In genomic region chr5:1788200-1788599, GRCh38 we compare ENCODE assay signal across 1 cellular context.
A peak's percentile ranks its signal among the peaks of the same experiment; 100 is the strongest.
TF ChIP-seq lines count a peak whose summit lies in the region.

No MANE protein-coding gene starts in this region.

TF ChIP-seq in GM12878, 131 proteins besides CTCF, POLR2A, EP300 and RAD21:
- TF ChIP-seq JUND (IDR thresholded peaks at IDR 0.05; ENCODE audit: low read depth, low read length) (no peak), ETV6 (conservative IDR thresholded peaks at IDR 0.05 in 1 of 2, IDR thresholded peaks at IDR 0.05 in 1 of 2; ENCODE audit: borderline replicate concordance in 1 of 2, low read depth in 1 of 2) (no peak), RBBP5 (conservative IDR thresholded peaks at IDR 0.05) (no peak), BHLHE40 (IDR thresholded peaks at IDR 0.05; ENCODE audit: borderline replicate concordance in 1 of 2, low read depth in 2 of 2, low read length in 1 of 2) (peak; percentile 44 to 65; a peak in 3 of 4 replicates), MAX (IDR thresholded peaks at IDR 0.05; ENCODE audit: low read depth, low read length) (no peak), NR2F1 (conservative IDR thresholded peaks at IDR 0.05) (peak; percentile 29; the same call in 1 of the 2 replicates), SP1 (IDR thresholded peaks at IDR 0.05; ENCODE audit: low read depth, low read length) (no peak), IKZF2 (IDR thresholded peaks at IDR 0.05) (no peak)
- TF ChIP-seq, protein P1, sequence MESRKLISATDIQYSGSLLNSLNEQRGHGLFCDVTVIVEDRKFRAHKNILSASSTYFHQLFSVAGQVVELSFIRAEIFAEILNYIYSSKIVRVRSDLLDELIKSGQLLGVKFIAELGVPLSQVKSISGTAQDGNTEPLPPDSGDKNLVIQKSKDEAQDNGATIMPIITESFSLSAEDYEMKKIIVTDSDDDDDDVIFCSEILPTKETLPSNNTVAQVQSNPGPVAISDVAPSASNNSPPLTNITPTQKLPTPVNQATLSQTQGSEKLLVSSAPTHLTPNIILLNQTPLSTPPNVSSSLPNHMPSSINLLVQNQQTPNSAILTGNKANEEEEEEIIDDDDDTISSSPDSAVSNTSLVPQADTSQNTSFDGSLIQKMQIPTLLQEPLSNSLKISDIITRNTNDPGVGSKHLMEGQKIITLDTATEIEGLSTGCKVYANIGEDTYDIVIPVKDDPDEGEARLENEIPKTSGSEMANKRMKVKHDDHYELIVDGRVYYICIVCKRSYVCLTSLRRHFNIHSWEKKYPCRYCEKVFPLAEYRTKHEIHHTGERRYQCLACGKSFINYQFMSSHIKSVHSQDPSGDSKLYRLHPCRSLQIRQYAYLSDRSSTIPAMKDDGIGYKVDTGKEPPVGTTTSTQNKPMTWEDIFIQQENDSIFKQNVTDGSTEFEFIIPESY (IDR thresholded peaks at IDR 0.05): 0 out of 2 replicates have a peak, but pooled peaks have one; percentile 15
